7 cellular contexts compared by ENCODE assay signal in genomic region chr3:11306815-11307589, GRCh38. TPM values are rescaled to one million over a fixed set of nuclear protein-coding genes. Genes with fewer than 3 reads are reported as not detected.
A peak's percentile ranks its signal among the peaks of the same experiment; 100 is the strongest.
DNase-seq lines count a peak whose midpoint lies in the region; ATAC-seq lines count a peak whose summit lies in the region.

No MANE protein-coding gene starts in this region.

- ATAC-seq in GM19463 (IDR thresholded peaks at IDR 0.05; ENCODE audit: unreplicated experiment): peak; percentile 70

- DNase-seq in NCI-H2029 (lab: John Stamatoyannopoulos, UW) (peak; percentile 70), dermis blood vessel endothelial cell (peak; percentile 78), NCI-H2227 treated with DMSO at 0.1 percent for 48 hours (lab: John Stamatoyannopoulos, UW) (no peak), NCI-H524 (lab: John Stamatoyannopoulos, UW) (no peak), NCI-H128 (lab: John Stamatoyannopoulos, UW; ENCODE audit: unreplicated experiment) (no peak)
- DNase-seq in stimulated activated CD4-positive, alpha-beta T cell treated with anti-CD3 and anti-CD28 coated beads, Interleukin-4, amount 100 ng/mL, for 48 hours (ENCODE audit: low read depth in 2 of 2): peak; percentile 22 to 28

RNA-seq across cellular contexts. Expression of gene ATG7, which starts 34.8 kb away (rescaled TPM):
- total RNA-seq in dermis blood vessel endothelial cell: 80.8 and 102 TPM in 2 replicates

Comparison
In these comparisons a context has a peak if more than half of its experiments do, and no peak if none do; other contexts are left out.
1. DNase-seq: peak in NCI-H2029 (single experiment), dermis blood vessel endothelial cell (single experiment) and stimulated activated CD4-positive, alpha-beta T cell treated with anti-CD3 and anti-CD28 coated beads, Interleukin-4, amount 100 ng/mL, for 48 hours (2 of 2); none in NCI-H2227 treated with DMSO at 0.1 percent for 48 hours (single experiment), NCI-H524 (0 of 2) and NCI-H128 (single experiment).